Comparison of ENCODE assay signal across 12 cellular contexts in the genomic region with DNA sequence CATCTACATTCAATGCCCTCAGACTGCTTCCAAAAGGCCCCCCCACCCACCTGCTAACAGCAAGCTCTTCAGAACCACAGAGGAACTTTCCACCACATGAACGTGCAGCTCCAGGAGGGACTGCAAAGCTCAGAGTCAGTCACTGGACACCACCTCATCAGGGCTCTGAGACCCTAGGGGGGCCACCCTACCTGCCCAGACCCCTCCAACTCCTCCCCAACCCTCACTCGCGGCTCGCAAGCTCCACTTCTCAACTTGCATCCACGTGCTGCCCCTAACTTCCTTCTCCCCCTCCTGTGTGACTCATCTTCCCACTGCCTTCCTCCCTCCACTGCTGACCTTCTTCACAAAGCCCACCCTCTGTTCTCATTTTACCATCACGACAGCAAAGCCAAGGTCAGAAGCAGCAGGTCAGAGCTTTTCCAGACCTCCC. TPM values are rescaled to one million over a fixed set of nuclear protein-coding genes. Genes with fewer than 3 reads are reported as not detected.
DNase-seq lines count a peak whose midpoint lies in the region; ATAC-seq and TF ChIP-seq lines count a peak whose summit lies in the region.
"Had no signal": no experiment of that assay in that cellular context is flagged by ENCODE, and none has a peak within 500 bp of the region (broad histone marks: within the 10 kb centered on the region; RNA-seq: fewer than 3 reads in every experiment).

No MANE protein-coding gene starts in this region.

- intact Hi-C loops in heart left ventricle (cut with DNase I) = loop anchor here in 1 of 10 donors (5.0 kb wide), 1 partner anchor 78 kb away; no protein-coding TSS in a partner anchor
- intact Hi-C loops in left ventricle myocardium superior (cut with micrococcal nuclease) = loop anchor here (10.0 kb wide), 1 partner anchor 81 kb away; no protein-coding TSS in a partner anchor
- intact Hi-C loops in lower lobe of right lung (cut with DNase I) = no loop called here

- H3K27ac Mint-ChIP-seq in WTC11 = peak overlapping the region; percentile 66; the same call in 1 of the 2 replicates

- H3K36me3 ChIP-seq in heart left ventricle (no peaks in the 10 kb centered on the region), lower lobe of right lung (no peaks in the 10 kb centered on the region)
- H3K36me3 ChIP-seq: BLaER1, heart right ventricle had no signal

- DNase-seq in heart left ventricle = no peak
- no peak for DNase-seq in left ventricle myocardium superior
- no peak for DNase-seq in WTC11 (ENCODE audit: low spot score)
- DNase-seq in lower lobe of right lung = no peak
- DNase-seq in DMS 273 treated with DMSO at 0.1 percent for 48 hours (lab: John Stamatoyannopoulos, UW) = no peak
- DNase-seq in activated gamma-delta T cell (lab: John Stamatoyannopoulos, UW) = no peak
- DNase-seq: heart right ventricle, NCI-H1092 treated with DMSO at 0.1 percent for 48 hours, NCI-H526 treated with DMSO at 0.1 percent for 48 hours had no signal

- H3K9me3 ChIP-seq in heart left ventricle = no peaks in the 10 kb centered on the region
- no peaks in the 10 kb centered on the region for H3K9me3 ChIP-seq in lower lobe of right lung
- H3K9me3 ChIP-seq: BLaER1, heart right ventricle had no signal

- H3K27ac ChIP-seq in heart left ventricle (peak overlapping the region in 2 of 12 donors; percentile 28 to 76), lower lobe of right lung (peak overlapping the region; percentile 28)
- H3K27ac ChIP-seq: BLaER1 had no signal

- H3K4me1 ChIP-seq in heart left ventricle (peaks cover 0 to 98% (median 27%) of the 10 kb centered on the region in 12 donors), lower lobe of right lung (peaks cover 73% of the 10 kb centered on the region)

- H3K27me3 ChIP-seq in heart left ventricle (no peaks in the 10 kb centered on the region), lower lobe of right lung (ENCODE audit: low read depth) (no peaks in the 10 kb centered on the region)
- H3K27me3 ChIP-seq: BLaER1, heart right ventricle had no signal

- peak in 3 of 4 donors; percentile 7 to 43 (median 19) for ATAC-seq in heart left ventricle
- ATAC-seq in left ventricle myocardium superior = no peak
- ATAC-seq in WTC11 = no peak
- ATAC-seq in lower lobe of right lung = peak in 1 of 2 donors; percentile 15
- no peak for ATAC-seq in HG03571 (IDR thresholded peaks at IDR 0.05; ENCODE audit: unreplicated experiment)
- ATAC-seq in GM21423 (IDR thresholded peaks at IDR 0.05; ENCODE audit: unreplicated experiment) = no peak

- POLR2A ChIA-PET in WTC11 (lab: Charles Lee) = no interaction called here

- TF ChIP-seq CTCF in heart left ventricle (IDR thresholded peaks at IDR 0.05) (no peak), WTC11 (IDR thresholded peaks at IDR 0.05) (no peak), lower lobe of right lung (IDR thresholded peaks at IDR 0.05) (no peak)

- H3K4me1 Mint-ChIP-seq in WTC11 = peaks cover 55% of the 10 kb centered on the region

- TF ChIP-seq POLR2A in heart left ventricle (IDR thresholded peaks at IDR 0.05) = no peak

- 69 to 80% (median 71%) methylated on average over 6 of the region's 6 CpGs for WGBS in heart left ventricle, 4 donors

- no peaks in the 10 kb centered on the region for H3K27me3 Mint-ChIP-seq in WTC11 (ENCODE audit: low read depth)

- no peak overlapping the region; the same call in 1 of the 2 replicates for H3K4me3 Mint-ChIP-seq in WTC11

- CTCF ChIA-PET in WTC11 (lab: Charles Lee) = no interaction called here

- H3K4me3 ChIP-seq in heart left ventricle (peak overlapping the region in 1 of 12 donors; percentile 31), lower lobe of right lung (no peak overlapping the region)
- H3K4me3 ChIP-seq: BLaER1 had no signal

- no peaks in the 10 kb centered on the region for H3K36me3 Mint-ChIP-seq in WTC11

- H3K9me3 Mint-ChIP-seq in WTC11 = no peaks in the 10 kb centered on the region

TF ChIP-seq in WTC11, 78 proteins besides CTCF, POLR2A, EP300 and RAD21:
- TF ChIP-seq, protein P1, sequence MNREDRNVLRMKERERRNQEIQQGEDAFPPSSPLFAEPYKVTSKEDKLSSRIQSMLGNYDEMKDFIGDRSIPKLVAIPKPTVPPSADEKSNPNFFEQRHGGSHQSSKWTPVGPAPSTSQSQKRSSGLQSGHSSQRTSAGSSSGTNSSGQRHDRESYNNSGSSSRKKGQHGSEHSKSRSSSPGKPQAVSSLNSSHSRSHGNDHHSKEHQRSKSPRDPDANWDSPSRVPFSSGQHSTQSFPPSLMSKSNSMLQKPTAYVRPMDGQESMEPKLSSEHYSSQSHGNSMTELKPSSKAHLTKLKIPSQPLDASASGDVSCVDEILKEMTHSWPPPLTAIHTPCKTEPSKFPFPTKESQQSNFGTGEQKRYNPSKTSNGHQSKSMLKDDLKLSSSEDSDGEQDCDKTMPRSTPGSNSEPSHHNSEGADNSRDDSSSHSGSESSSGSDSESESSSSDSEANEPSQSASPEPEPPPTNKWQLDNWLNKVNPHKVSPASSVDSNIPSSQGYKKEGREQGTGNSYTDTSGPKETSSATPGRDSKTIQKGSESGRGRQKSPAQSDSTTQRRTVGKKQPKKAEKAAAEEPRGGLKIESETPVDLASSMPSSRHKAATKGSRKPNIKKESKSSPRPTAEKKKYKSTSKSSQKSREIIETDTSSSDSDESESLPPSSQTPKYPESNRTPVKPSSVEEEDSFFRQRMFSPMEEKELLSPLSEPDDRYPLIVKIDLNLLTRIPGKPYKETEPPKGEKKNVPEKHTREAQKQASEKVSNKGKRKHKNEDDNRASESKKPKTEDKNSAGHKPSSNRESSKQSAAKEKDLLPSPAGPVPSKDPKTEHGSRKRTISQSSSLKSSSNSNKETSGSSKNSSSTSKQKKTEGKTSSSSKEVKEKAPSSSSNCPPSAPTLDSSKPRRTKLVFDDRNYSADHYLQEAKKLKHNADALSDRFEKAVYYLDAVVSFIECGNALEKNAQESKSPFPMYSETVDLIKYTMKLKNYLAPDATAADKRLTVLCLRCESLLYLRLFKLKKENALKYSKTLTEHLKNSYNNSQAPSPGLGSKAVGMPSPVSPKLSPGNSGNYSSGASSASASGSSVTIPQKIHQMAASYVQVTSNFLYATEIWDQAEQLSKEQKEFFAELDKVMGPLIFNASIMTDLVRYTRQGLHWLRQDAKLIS (CRISPR knock-in tag; IDR thresholded peaks at IDR 0.05; ENCODE audit: borderline replicate concordance) = no peak
- no peak for TF ChIP-seq JUN (CRISPR knock-in tag; IDR thresholded peaks at IDR 0.05)
- TF ChIP-seq, protein P2, sequence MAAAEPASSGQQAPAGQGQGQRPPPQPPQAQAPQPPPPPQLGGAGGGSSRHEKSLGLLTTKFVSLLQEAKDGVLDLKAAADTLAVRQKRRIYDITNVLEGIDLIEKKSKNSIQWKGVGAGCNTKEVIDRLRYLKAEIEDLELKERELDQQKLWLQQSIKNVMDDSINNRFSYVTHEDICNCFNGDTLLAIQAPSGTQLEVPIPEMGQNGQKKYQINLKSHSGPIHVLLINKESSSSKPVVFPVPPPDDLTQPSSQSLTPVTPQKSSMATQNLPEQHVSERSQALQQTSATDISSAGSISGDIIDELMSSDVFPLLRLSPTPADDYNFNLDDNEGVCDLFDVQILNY (CRISPR knock-in tag; IDR thresholded peaks at IDR 0.05) = no peak
- no peak for TF ChIP-seq ZNF423 (CRISPR knock-in tag; IDR thresholded peaks at IDR 0.05)
- TF ChIP-seq, protein P3, sequence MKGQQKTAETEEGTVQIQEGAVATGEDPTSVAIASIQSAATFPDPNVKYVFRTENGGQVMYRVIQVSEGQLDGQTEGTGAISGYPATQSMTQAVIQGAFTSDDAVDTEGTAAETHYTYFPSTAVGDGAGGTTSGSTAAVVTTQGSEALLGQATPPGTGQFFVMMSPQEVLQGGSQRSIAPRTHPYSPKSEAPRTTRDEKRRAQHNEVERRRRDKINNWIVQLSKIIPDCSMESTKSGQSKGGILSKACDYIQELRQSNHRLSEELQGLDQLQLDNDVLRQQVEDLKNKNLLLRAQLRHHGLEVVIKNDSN (CRISPR knock-in tag; IDR thresholded peaks at IDR 0.05) = no peak
- no peak for TF ChIP-seq TEAD1 (CRISPR knock-in tag; IDR thresholded peaks at IDR 0.05)
- TF ChIP-seq, protein P4, sequence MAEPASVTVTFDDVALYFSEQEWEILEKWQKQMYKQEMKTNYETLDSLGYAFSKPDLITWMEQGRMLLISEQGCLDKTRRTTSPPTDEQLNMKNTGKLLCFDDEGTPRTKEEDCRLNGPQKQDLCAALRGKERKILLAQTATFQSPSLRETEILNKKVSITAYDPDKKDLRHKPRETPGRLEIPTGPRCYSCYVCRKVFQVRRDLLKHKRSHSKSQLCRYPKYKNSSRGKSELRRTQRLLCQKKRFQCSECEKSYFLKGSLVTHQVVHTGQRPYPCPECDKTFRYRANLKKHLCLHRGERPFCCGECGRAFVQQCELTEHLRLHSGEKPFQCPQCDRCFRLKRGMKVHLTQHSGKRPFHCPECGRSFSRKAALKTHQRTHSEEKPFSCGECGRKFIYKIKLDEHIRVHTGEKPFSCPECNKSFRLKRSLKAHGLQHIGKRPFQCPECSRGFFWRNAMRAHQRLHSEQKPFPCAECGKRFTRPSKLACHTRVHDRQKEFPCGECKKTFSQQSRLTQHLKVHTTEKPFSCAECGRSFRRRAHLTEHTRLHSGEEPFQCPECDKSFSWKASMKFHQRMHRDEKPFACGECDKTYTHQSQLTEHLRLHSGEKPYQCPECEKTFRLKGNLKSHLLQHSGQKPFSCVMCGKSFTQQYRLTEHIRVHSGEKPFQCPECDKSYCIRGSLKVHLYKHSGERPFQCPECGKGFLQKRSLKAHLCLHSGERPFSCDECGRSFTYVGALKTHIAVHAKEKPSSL (CRISPR knock-in tag; conservative IDR thresholded peaks at IDR 0.05) = no peak
- no peak for TF ChIP-seq RORB (CRISPR knock-in tag; IDR thresholded peaks at IDR 0.05)
- TF ChIP-seq ZNF317 (CRISPR knock-in tag; IDR thresholded peaks at IDR 0.05; ENCODE audit: borderline replicate concordance, low read depth) = no peak
- TF ChIP-seq NR2C2 (CRISPR knock-in tag; IDR thresholded peaks at IDR 0.05) = no peak
- TF ChIP-seq, protein P5, sequence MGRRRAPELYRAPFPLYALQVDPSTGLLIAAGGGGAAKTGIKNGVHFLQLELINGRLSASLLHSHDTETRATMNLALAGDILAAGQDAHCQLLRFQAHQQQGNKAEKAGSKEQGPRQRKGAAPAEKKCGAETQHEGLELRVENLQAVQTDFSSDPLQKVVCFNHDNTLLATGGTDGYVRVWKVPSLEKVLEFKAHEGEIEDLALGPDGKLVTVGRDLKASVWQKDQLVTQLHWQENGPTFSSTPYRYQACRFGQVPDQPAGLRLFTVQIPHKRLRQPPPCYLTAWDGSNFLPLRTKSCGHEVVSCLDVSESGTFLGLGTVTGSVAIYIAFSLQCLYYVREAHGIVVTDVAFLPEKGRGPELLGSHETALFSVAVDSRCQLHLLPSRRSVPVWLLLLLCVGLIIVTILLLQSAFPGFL (CRISPR knock-in tag; IDR thresholded peaks at IDR 0.05; ENCODE audit: borderline replicate concordance) = no peak

RNA-seq across cellular contexts. Expression of a gene that starts 6.5 kb away (rescaled TPM):
- total RNA-seq in heart left ventricle (10 to 100 TPM in 2 of 9 donors, 1 to 10 TPM in 7; 2.6 to 14.4 (median 4.3) TPM), left ventricle myocardium superior (5.0 TPM), WTC11 (2021) (16.3 to 22.9 TPM (median 16.5 TPM) in 3 replicates), lower lobe of right lung (13.1 TPM)
- polyA plus RNA-seq in heart left ventricle = 1 to 10 TPM; 2.1 to 2.5 TPM

Comparison
In these comparisons a context has a peak if more than half of its experiments do, and no peak if none do; other contexts are left out.
1. ATAC-seq: peak in heart left ventricle (3 of 4); none in left ventricle myocardium superior (single experiment), WTC11 (single experiment), HG03571 (single experiment) and GM21423 (single experiment).